8 cellular contexts compared by ENCODE assay signal in the genomic region with DNA sequence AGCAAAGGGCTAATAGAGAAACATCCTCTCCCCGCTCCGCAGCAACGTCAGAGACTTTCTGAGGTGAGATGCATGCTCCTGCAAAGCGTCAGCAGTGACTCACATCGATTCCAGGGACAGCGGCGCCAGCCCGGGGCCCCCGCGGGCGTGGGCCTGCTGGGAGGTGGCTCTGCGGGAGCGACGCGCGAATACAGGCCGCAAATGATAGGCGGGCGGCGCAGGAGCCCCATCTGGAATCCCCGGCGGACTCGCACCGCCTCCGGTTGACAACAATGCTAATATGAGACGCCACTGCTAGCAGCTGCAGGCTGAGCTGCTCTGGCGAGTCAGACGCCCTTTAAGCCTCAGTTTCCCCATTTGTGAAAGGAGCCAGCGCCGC. TPM values are rescaled to one million over a fixed set of nuclear protein-coding genes. Genes with fewer than 3 reads are reported as not detected.
DNase-seq lines count a peak whose midpoint lies in the region; TF ChIP-seq lines count a peak whose summit lies in the region.

No MANE protein-coding gene starts in this region.

- peak overlapping the region; percentile 97 for H3K27ac Mint-ChIP-seq in activated CD4-positive, alpha-beta T cell treated with anti-CD3 and anti-CD28 coated beads, Interleukin-2, amount 10 ng/mL, durations not matched to agents 24 days and 14 days

- no peaks in the 10 kb centered on the region for H3K27me3 ChIP-seq in H7 (ENCODE audit: control insufficient read depth, insufficient read depth, low read length)
- no peaks in the 10 kb centered on the region for H3K27me3 ChIP-seq in liver (ENCODE audit: control insufficient read depth in 4 of 4, insufficient read depth in 4 of 4, low read length in 3 of 4)

- H3K9me3 Mint-ChIP-seq in activated CD4-positive, alpha-beta T cell treated with anti-CD3 and anti-CD28 coated beads, Interleukin-2, amount 10 ng/mL, durations not matched to agents 24 days and 14 days, result no peaks in the 10 kb centered on the region

- WGBS in liver, result under 1% methylated on average over 30 of the region's 30 CpGs

- peaks cover 31% of the 10 kb centered on the region for H3K4me1 Mint-ChIP-seq in activated CD4-positive, alpha-beta T cell treated with anti-CD3 and anti-CD28 coated beads, Interleukin-2, amount 10 ng/mL, durations not matched to agents 24 days and 14 days

- no peaks in the 10 kb centered on the region for H3K27me3 Mint-ChIP-seq in activated CD4-positive, alpha-beta T cell treated with anti-CD3 and anti-CD28 coated beads, Interleukin-2, amount 10 ng/mL, durations not matched to agents 24 days and 14 days

- peak overlapping the region; percentile 67 to 90 for H3K9ac ChIP-seq in liver (ENCODE audit: low read depth in 1 of 2, low read length in 2 of 2)

- H3K36me3 ChIP-seq in H7 (replicated peaks; ENCODE audit: control insufficient read depth, insufficient read depth, low read length) (peaks cover 26% of the 10 kb centered on the region), liver (ENCODE audit: control insufficient read depth in 4 of 4, insufficient read depth in 3 of 4, low read depth in 1 of 4, low read length in 3 of 4) (peaks cover 4 to 19% (median 7%) of the 10 kb centered on the region in 4 donors)

- peaks cover 29% of the 10 kb centered on the region for H3K36me3 Mint-ChIP-seq in activated CD4-positive, alpha-beta T cell treated with anti-CD3 and anti-CD28 coated beads, Interleukin-2, amount 10 ng/mL, durations not matched to agents 24 days and 14 days (ENCODE audit: low read depth)

- H3K4me3 ChIP-seq in H7 (ENCODE audit: insufficient read depth, low read depth, low read length) (peak overlapping the region; percentile 92), liver (ENCODE audit: low read depth in 1 of 3, low read length in 3 of 3) (peak overlapping the region; percentile 89 to 93 (median 90))

- TF ChIP-seq CTCF in liver (IDR thresholded peaks at IDR 0.05; ENCODE audit: low read depth, low read length, missing input control), result no peak

- H3K4me1 ChIP-seq in liver (ENCODE audit: control insufficient read depth in 4 of 4, insufficient read depth in 4 of 4, low read length in 3 of 4), result peaks cover 5 to 27% (median 19%) of the 10 kb centered on the region in 4 donors

- intact Hi-C loops in activated CD4-positive, alpha-beta T cell treated with anti-CD3 and anti-CD28 coated beads, Interleukin-2, amount 10 ng/mL, durations not matched to agents 24 days and 14 days (cut with micrococcal nuclease), result loop anchor here (1.0 to 10.0 kb wide), 3 partner anchors 80 to 1761 kb away; a partner anchor contains a TSS

- H3K27ac ChIP-seq in liver (ENCODE audit: low read depth in 1 of 2, low read length in 2 of 2), result peak overlapping the region; percentile 96 to 97

- DNase-seq in COLO829 (ENCODE audit: low spot score) (peak; percentile 74), H7 (peak; percentile 86), NCI-H146 treated with DMSO at 0.1 percent for 48 hours (lab: John Stamatoyannopoulos, UW; ENCODE audit: unreplicated experiment) (peak; percentile 23), dedifferentiated amniotic fluid mesenchymal stem cell (ENCODE audit: extremely low spot score) (peak; percentile 62), DMS114 treated with DMSO at 0.1 percent for 48 hours (lab: John Stamatoyannopoulos, UW; ENCODE audit: unreplicated experiment) (no peak)
- DNase-seq in activated CD4-positive, alpha-beta T cell treated with anti-CD3 and anti-CD28 coated beads, Interleukin-2, amount 10 ng/mL, durations not matched to agents 24 days and 14 days, result peak; percentile 94
- peak; percentile 92 for DNase-seq in stimulated activated CD4-positive, alpha-beta T cell treated with anti-CD3 and anti-CD28 coated beads, Interleukin-4, amount 100 ng/mL, for 24 hours

- TF ChIP-seq RAD21 in liver (IDR thresholded peaks at IDR 0.05), result no peak

- H3K9me3 ChIP-seq in liver (ENCODE audit: control insufficient read depth in 4 of 4, low read length in 3 of 4), result no peaks in the 10 kb centered on the region

- H3K4me3 Mint-ChIP-seq in activated CD4-positive, alpha-beta T cell treated with anti-CD3 and anti-CD28 coated beads, Interleukin-2, amount 10 ng/mL, durations not matched to agents 24 days and 14 days, result peak overlapping the region; percentile 94

TF ChIP-seq in liver, 16 proteins besides CTCF, POLR2A, EP300 and RAD21:
- TF ChIP-seq RXRA (IDR thresholded peaks at IDR 0.05) (no peak), YY1 (IDR thresholded peaks at IDR 0.05) (no peak), HNF4G (IDR thresholded peaks at IDR 0.05) (no peak), TAF1 (conservative IDR thresholded peaks at IDR 0.05) (no peak), NR2F2 (IDR thresholded peaks at IDR 0.05) (no peak), HNF4A (conservative IDR thresholded peaks at IDR 0.05) (no peak), SP1 (IDR thresholded peaks at IDR 0.05) (no peak), FOXA2 (IDR thresholded peaks at IDR 0.05) (no peak), FOXA1 (IDR thresholded peaks at IDR 0.05) (no peak), GABPA (IDR thresholded peaks at IDR 0.05 in 1 of 2, conservative IDR thresholded peaks at IDR 0.05 in 1 of 2) (no peak), JUND (IDR thresholded peaks at IDR 0.05) (no peak), EGR1 (IDR thresholded peaks at IDR 0.05; ENCODE audit: low read depth in 2 of 2) (no peak)
- TF ChIP-seq, protein P1, sequence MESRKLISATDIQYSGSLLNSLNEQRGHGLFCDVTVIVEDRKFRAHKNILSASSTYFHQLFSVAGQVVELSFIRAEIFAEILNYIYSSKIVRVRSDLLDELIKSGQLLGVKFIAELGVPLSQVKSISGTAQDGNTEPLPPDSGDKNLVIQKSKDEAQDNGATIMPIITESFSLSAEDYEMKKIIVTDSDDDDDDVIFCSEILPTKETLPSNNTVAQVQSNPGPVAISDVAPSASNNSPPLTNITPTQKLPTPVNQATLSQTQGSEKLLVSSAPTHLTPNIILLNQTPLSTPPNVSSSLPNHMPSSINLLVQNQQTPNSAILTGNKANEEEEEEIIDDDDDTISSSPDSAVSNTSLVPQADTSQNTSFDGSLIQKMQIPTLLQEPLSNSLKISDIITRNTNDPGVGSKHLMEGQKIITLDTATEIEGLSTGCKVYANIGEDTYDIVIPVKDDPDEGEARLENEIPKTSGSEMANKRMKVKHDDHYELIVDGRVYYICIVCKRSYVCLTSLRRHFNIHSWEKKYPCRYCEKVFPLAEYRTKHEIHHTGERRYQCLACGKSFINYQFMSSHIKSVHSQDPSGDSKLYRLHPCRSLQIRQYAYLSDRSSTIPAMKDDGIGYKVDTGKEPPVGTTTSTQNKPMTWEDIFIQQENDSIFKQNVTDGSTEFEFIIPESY (IDR thresholded peaks at IDR 0.05), result no peak
- TF ChIP-seq, protein P2, sequence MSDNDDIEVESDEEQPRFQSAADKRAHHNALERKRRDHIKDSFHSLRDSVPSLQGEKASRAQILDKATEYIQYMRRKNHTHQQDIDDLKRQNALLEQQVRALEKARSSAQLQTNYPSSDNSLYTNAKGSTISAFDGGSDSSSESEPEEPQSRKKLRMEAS (IDR thresholded peaks at IDR 0.05), result no peak
- TF ChIP-seq, protein P3, sequence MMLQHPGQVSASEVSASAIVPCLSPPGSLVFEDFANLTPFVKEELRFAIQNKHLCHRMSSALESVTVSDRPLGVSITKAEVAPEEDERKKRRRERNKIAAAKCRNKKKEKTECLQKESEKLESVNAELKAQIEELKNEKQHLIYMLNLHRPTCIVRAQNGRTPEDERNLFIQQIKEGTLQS (IDR thresholded peaks at IDR 0.05), result no peak
- TF ChIP-seq, protein P4, sequence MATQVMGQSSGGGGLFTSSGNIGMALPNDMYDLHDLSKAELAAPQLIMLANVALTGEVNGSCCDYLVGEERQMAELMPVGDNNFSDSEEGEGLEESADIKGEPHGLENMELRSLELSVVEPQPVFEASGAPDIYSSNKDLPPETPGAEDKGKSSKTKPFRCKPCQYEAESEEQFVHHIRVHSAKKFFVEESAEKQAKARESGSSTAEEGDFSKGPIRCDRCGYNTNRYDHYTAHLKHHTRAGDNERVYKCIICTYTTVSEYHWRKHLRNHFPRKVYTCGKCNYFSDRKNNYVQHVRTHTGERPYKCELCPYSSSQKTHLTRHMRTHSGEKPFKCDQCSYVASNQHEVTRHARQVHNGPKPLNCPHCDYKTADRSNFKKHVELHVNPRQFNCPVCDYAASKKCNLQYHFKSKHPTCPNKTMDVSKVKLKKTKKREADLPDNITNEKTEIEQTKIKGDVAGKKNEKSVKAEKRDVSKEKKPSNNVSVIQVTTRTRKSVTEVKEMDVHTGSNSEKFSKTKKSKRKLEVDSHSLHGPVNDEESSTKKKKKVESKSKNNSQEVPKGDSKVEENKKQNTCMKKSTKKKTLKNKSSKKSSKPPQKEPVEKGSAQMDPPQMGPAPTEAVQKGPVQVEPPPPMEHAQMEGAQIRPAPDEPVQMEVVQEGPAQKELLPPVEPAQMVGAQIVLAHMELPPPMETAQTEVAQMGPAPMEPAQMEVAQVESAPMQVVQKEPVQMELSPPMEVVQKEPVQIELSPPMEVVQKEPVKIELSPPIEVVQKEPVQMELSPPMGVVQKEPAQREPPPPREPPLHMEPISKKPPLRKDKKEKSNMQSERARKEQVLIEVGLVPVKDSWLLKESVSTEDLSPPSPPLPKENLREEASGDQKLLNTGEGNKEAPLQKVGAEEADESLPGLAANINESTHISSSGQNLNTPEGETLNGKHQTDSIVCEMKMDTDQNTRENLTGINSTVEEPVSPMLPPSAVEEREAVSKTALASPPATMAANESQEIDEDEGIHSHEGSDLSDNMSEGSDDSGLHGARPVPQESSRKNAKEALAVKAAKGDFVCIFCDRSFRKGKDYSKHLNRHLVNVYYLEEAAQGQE (IDR thresholded peaks at IDR 0.05), result no peak
TF ChIP-seq in liver: peak in this region for 0.

RNA-seq across cellular contexts. Expression of a gene that starts 0.6 kb away (rescaled TPM):
- 115 and 133 TPM in 2 replicates for total RNA-seq in H7 (2014; rRNA removed; shearing (Covaris generic))
- 185 and 187 TPM in 2 replicates for total RNA-seq in activated CD4-positive, alpha-beta T cell treated with anti-CD3 and anti-CD28 coated beads, Interleukin-2, amount 10 ng/mL, durations not matched to agents 24 days and 14 days
- 10 to 100 TPM; 29.4 to 40.3 TPM for total RNA-seq in liver
- 10 to 100 TPM; 12.0 to 37.2 TPM for polyA plus RNA-seq in liver

RNA-seq across cellular contexts. Expression of a gene that starts 15.9 kb away (rescaled TPM):
- 58.2 TPM in 2 replicates for total RNA-seq in H7 (2014; rRNA removed; shearing (Covaris generic))
- total RNA-seq in activated CD4-positive, alpha-beta T cell treated with anti-CD3 and anti-CD28 coated beads, Interleukin-2, amount 10 ng/mL, durations not matched to agents 24 days and 14 days, result 69.1 and 70.5 TPM in 2 replicates
- total RNA-seq in liver, result 10 to 100 TPM; 22.0 to 50.2 TPM
- polyA plus RNA-seq in liver, result 10 to 100 TPM in 1 of 2 donors, 1 to 10 TPM in 1; 6.6 to 30.2 TPM

RNA-seq across cellular contexts. Expression of a gene that starts 44.7 kb away (rescaled TPM):
- 0.33 TPM in 1 of 2 replicates, not detected in the other for total RNA-seq in H7 (2014; rRNA removed; shearing (Covaris generic))
- total RNA-seq in activated CD4-positive, alpha-beta T cell treated with anti-CD3 and anti-CD28 coated beads, Interleukin-2, amount 10 ng/mL, durations not matched to agents 24 days and 14 days, result 0.33 and 0.47 TPM in 2 replicates
- total RNA-seq in liver, result 1 to 10 TPM in 1 of 2 donors, under 1 TPM in 1; 0.51 to 1.0 TPM
- under 1 TPM; 0.55 to 0.68 TPM for polyA plus RNA-seq in liver
